ENCODE assay signal across 24 cellular contexts in the genomic region with DNA sequence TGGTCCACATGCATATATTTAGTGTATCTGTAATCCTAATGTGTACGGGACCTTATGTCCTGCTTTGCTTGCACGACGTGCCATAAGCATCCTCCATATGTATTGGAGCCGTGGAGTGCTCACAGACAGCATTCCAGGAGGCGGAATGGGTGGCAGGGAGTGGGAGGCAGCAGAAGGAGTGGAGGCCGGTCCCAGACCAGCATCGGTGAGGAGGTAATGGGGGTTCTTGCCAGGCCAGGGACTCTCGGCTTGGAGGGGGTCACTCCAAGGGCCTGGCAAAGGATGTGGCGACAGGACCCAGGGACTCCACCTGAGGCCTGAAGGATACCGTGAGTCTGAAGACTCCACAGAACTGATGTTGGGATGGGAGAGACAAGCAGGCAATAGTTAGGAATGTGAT.
"Had no signal": no experiment of that assay in that cellular context is flagged by ENCODE, and none has a peak within 500 bp of the region (broad histone marks: within the 10 kb centered on the region; RNA-seq: fewer than 3 reads in every experiment).

No MANE protein-coding gene starts in this region.

- H3K4me1 ChIP-seq: ascending aorta, breast epithelium had no signal

- ATAC-seq: activated CD4-positive, alpha-beta T cell treated with anti-CD3 and anti-CD28 coated beads for 36 hours; activated CD8-positive, alpha-beta memory T cell treated with anti-CD3 and anti-CD28 coated beads, Interleukin-2, amount 10 ng/mL, durations not matched to agents 7 days and 5 days; activated CD8-positive, alpha-beta T cell treated with anti-CD3 and anti-CD28 coated beads, Interleukin-2, amount 10 ng/mL, durations not matched to agents 7 days and 5 days; activated naive CD4-positive, alpha-beta T cell treated with anti-CD3 and anti-CD28 coated beads, Interleukin-2, amount 50 U/mL, for 72 hours; activated T-cell treated with anti-CD3 and anti-CD28 coated beads, Interleukin-2, amount 50 U/mL, for 72 hours; esophagus mucosa had no signal

- H3K9me3 ChIP-seq: ascending aorta, breast epithelium had no signal

- H3K4me3 ChIP-seq: ascending aorta, breast epithelium, cardiac muscle cell, coronary artery, dorsolateral prefrontal cortex had no signal

- H3K27me3 ChIP-seq: ascending aorta, cardiac muscle cell, dorsolateral prefrontal cortex had no signal

- DNase-seq: activated CD4-positive, alpha-beta memory T cell treated with anti-CD3 and anti-CD28 coated beads for 36 hours; activated CD4-positive, alpha-beta T cell treated with anti-CD3 and anti-CD28 coated beads for 36 hours; activated CD4-positive, alpha-beta T cell treated with anti-CD3 and anti-CD28 coated beads, Interleukin-2, amount 10 ng/mL, durations not matched to agents 24 days and 14 days; activated CD4-positive, CD25-positive, alpha-beta regulatory T cell; activated CD4-positive, CD25-positive, alpha-beta regulatory T cell treated with anti-CD3 and anti-CD28 coated beads, Interleukin-2, amount 50 U/mL, for 72 hours; activated CD8-positive, alpha-beta memory T cell treated with anti-CD3 and anti-CD28 coated beads, Interleukin-2, amount 10 ng/mL, durations not matched to agents 7 days and 5 days; activated CD8-positive, alpha-beta memory T cell treated with anti-CD3 and anti-CD28 coated beads, Interleukin-2, amount 50 U/mL, for 4 hours; activated CD8-positive, alpha-beta T cell treated with anti-CD3 and anti-CD28 coated beads, Interleukin-2, amount 10 ng/mL, durations not matched to agents 7 days and 5 days; activated gamma-delta T cell; activated naive CD4-positive, alpha-beta T cell; activated naive CD4-positive, alpha-beta T cell treated with anti-CD3 and anti-CD28 coated beads, Interleukin-2, amount 10 ng/mL, durations not matched to agents 7 days and 5 days; activated naive CD8-positive, alpha-beta T cell treated with anti-CD3 and anti-CD28 coated beads, Interleukin-2, amount 10 ng/mL, durations not matched to agents 7 days and 5 days; activated T-cell treated with anti-CD3 and anti-CD28 coated beads, Interleukin-2, amount 50 U/mL, for 24 hours; activated T-cell treated with anti-CD3 and anti-CD28 coated beads, Interleukin-2, amount 50 U/mL, for 72 hours; effector memory CD4-positive, alpha-beta T cell; endodermal cell; T-helper 2 cell had no signal

- H3K27ac ChIP-seq: ascending aorta, breast epithelium, coronary artery, dorsolateral prefrontal cortex had no signal

- H3K36me3 ChIP-seq: ascending aorta, breast epithelium, cardiac muscle cell had no signal
